Comparison of ENCODE assay signal across 28 cellular contexts in the genomic region with DNA sequence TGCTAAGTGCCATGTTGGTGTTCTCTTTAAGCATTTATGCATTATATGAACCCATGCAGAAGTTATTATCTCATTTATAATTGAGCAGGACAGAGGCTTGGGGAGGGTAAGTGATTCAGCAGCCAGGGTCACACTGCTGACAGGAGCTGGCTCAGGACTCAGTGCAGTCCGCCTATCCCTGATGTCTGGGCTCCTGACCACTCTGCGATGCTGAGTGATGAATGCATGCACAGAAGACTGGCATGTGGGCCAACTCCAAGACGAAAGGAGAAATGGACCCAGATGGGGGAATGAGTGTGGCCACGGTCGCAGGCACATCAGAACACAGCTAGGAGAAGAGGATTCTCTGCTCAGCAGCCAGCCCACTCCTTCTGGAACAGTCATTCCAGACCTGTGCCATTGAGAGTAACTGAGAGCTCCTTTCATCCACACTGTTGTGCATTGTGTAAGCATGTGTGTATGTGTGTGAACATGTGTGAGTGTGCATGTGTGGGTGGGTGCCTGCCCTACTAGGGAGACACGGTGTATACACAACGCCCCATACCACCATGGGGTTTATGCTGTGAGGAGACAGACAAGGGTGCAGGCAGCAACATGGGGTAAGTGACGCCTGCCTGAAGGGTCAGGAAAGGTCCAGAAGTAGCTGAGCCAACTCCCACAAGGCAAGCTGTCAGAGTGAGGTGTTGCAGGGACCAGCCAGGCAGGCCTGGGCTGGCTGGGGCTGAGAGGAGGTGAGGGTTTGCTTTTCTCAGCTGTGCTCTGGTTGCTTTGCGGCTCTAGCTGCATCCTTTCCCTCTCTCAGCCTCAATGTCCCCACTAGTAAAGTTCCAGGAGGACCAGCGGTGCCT.
A peak's percentile ranks its signal among the peaks of the same experiment; 100 is the strongest.
DNase-seq lines count a peak whose midpoint lies in the region; ATAC-seq and TF ChIP-seq lines count a peak whose summit lies in the region.
"Had no signal": no experiment of that assay in that cellular context is flagged by ENCODE, and none has a peak within 500 bp of the region (broad histone marks: within the 10 kb centered on the region; RNA-seq: fewer than 3 reads in every experiment).

No MANE protein-coding gene starts in this region.

- peak; percentile 61 to 68 for ATAC-seq in right cardiac atrium
- no peak for ATAC-seq in omental fat pad (ENCODE audit: low FRiP score)
- ATAC-seq: activated T-cell treated with anti-CD3 and anti-CD28 coated beads, Interleukin-2, amount 50 U/mL, for 4 hours; stimulated activated memory B cell treated with anti-CD40 and anti-IgM and Interleukin-4, amounts not matched to agents 10 μg/mL and 1 μg/mL and 100 μg/mL, for 72 hours had no signal

- H4K20me1 ChIP-seq in GM23248 (ENCODE audit: insufficient read depth) (no peaks in the 10 kb centered on the region), smooth muscle cell (ENCODE audit: low read depth) (no peaks in the 10 kb centered on the region)

- H3K4me1 ChIP-seq in GM23248 (ENCODE audit: insufficient read depth) = no peaks in the 10 kb centered on the region
- peaks cover 3% of the 10 kb centered on the region for H3K4me1 ChIP-seq in right cardiac atrium (ENCODE audit: control insufficient read depth, insufficient read depth, low read length)
- H3K4me1 ChIP-seq in trophoblast cell (ENCODE audit: control insufficient read depth in 1 of 2, insufficient read depth in 2 of 2, low read length in 2 of 2) = peaks cover 53 to 54% of the 10 kb centered on the region in 2 experiments
- peaks cover 16% of the 10 kb centered on the region for H3K4me1 ChIP-seq in smooth muscle cell (ENCODE audit: low read depth)
- H3K4me1 ChIP-seq: uterus had no signal

- H2BK5ac ChIP-seq in trophoblast cell (ENCODE audit: low read depth, low read length, poor library complexity) = peak overlapping the region; percentile 81

- H3K9ac ChIP-seq in GM23248 (no peak overlapping the region), trophoblast cell (ENCODE audit: low read length) (no peak overlapping the region), smooth muscle cell (ENCODE audit: low read depth) (no peak overlapping the region)
- H3K9ac ChIP-seq: neural progenitor cell had no signal

- H3K9me3 Mint-ChIP-seq in brain = no peaks in the 10 kb centered on the region
- H3K9me3 Mint-ChIP-seq: activated naive CD8-positive, alpha-beta T cell treated with anti-CD3 and anti-CD28 coated beads, Interleukin-2, amount 10 ng/mL, durations not matched to agents 7 days and 5 days; activated T-cell treated with anti-CD3 and anti-CD28 coated beads, Interleukin-2, amount 50 U/mL, for 4 hours; CD4-positive, alpha-beta memory T cell; neural progenitor cell; stimulated activated memory B cell treated with anti-CD40 and anti-IgM and Interleukin-4, amounts not matched to agents 10 μg/mL and 1 μg/mL and 100 μg/mL, for 72 hours; T-helper 1 cell treated with Interleukin-12 subunit alpha and Interleukin-12 subunit beta and Interleukin-4 antibody, amounts not matched to agents 30 μg/mL and 1 μg/mL, for 36 hours had no signal

- H3F3A ChIP-seq in GM23248 (ENCODE audit: insufficient read depth) (no peaks in the 10 kb centered on the region), smooth muscle cell (ENCODE audit: low read depth) (no peaks in the 10 kb centered on the region)

- peaks cover 62% of the 10 kb centered on the region for H3K4me1 Mint-ChIP-seq in brain
- H3K4me1 Mint-ChIP-seq: activated naive CD8-positive, alpha-beta T cell treated with anti-CD3 and anti-CD28 coated beads, Interleukin-2, amount 10 ng/mL, durations not matched to agents 7 days and 5 days; B cell; CD4-positive, alpha-beta memory T cell; stimulated activated memory B cell treated with anti-CD40 and anti-IgM and Interleukin-4, amounts not matched to agents 10 μg/mL and 1 μg/mL and 100 μg/mL, for 72 hours had no signal

- H3K9me3 ChIP-seq in GM23248 (ENCODE audit: low read depth) = no peaks in the 10 kb centered on the region
- no peaks in the 10 kb centered on the region for H3K9me3 ChIP-seq in right cardiac atrium (ENCODE audit: control insufficient read depth, low read length)
- peaks cover 2% of the 10 kb centered on the region for H3K9me3 ChIP-seq in trophoblast cell (ENCODE audit: insufficient read depth, low read depth, low read length)
- H3K9me3 ChIP-seq in smooth muscle cell (replicated peaks; ENCODE audit: low read depth) = no peaks in the 10 kb centered on the region
- H3K9me3 ChIP-seq: esophagus muscularis mucosa, MG63, prostate gland, uterus had no signal

- TF ChIP-seq CTCF in brain (conservative IDR thresholded peaks at IDR 0.05) (no peak), omental fat pad (IDR thresholded peaks at IDR 0.05) (no peak), smooth muscle cell (IDR thresholded peaks at IDR 0.05; ENCODE audit: borderline replicate concordance, insufficient read depth, poor library complexity, severe bottlenecking) (no peak)

- peaks cover 49% of the 10 kb centered on the region for H3K79me1 ChIP-seq in trophoblast cell (ENCODE audit: low read length)

- H4K91ac ChIP-seq in trophoblast cell (ENCODE audit: low read depth, low read length) = peak overlapping the region; percentile 93

- H3K36me3 ChIP-seq in GM23248 (ENCODE audit: low read depth) = no peaks in the 10 kb centered on the region
- no peaks in the 10 kb centered on the region for H3K36me3 ChIP-seq in trophoblast cell (ENCODE audit: control insufficient read depth in 1 of 2, insufficient read depth in 2 of 2, low read length in 2 of 2)
- no peaks in the 10 kb centered on the region for H3K36me3 ChIP-seq in smooth muscle cell (ENCODE audit: low read depth)
- H3K36me3 ChIP-seq: esophagus muscularis mucosa, MG63, neural progenitor cell, prostate gland, uterus had no signal

- in situ Hi-C loops in GM23248 (cut with MboI) = no loop called here

- H3K27ac Mint-ChIP-seq in brain = peak overlapping the region in 3 of 5 experiments; percentile 6 to 52 (median 31)
- H3K27ac Mint-ChIP-seq: activated naive CD8-positive, alpha-beta T cell treated with anti-CD3 and anti-CD28 coated beads, Interleukin-2, amount 10 ng/mL, durations not matched to agents 7 days and 5 days; B cell; CD4-positive, alpha-beta memory T cell; neural progenitor cell; stimulated activated memory B cell treated with anti-CD40 and anti-IgM and Interleukin-4, amounts not matched to agents 10 μg/mL and 1 μg/mL and 100 μg/mL, for 72 hours; T-helper 1 cell treated with Interleukin-12 subunit alpha and Interleukin-12 subunit beta and Interleukin-4 antibody, amounts not matched to agents 30 μg/mL and 1 μg/mL, for 36 hours had no signal

- H3K4me3 ChIP-seq in GM23248 (no peak overlapping the region), right cardiac atrium (ENCODE audit: low read length) (no peak overlapping the region), trophoblast cell (ENCODE audit: low read depth, low read length) (no peak overlapping the region), smooth muscle cell (no peak overlapping the region)
- H3K4me3 ChIP-seq: esophagus muscularis mucosa, MG63, neural progenitor cell, prostate gland, uterus had no signal

- no peak overlapping the region for H4K12ac ChIP-seq in trophoblast cell (ENCODE audit: low read depth, low read length)

- H2AFZ ChIP-seq in GM23248 (no peak overlapping the region), trophoblast cell (ENCODE audit: insufficient read depth, low read length, poor library complexity) (no peak overlapping the region), smooth muscle cell (ENCODE audit: low read depth) (no peak overlapping the region)
- H2AFZ ChIP-seq: neural progenitor cell had no signal

- H2BK12ac ChIP-seq in trophoblast cell (ENCODE audit: low read length) = peak overlapping the region; percentile 61

- no peak overlapping the region for H3K4me2 ChIP-seq in GM23248 (ENCODE audit: unreplicated experiment)
- H3K4me2 ChIP-seq in trophoblast cell (ENCODE audit: low read length) = peak overlapping the region; percentile 8
- H3K4me2 ChIP-seq in smooth muscle cell = no peak overlapping the region
- H3K4me2 ChIP-seq: neural progenitor cell had no signal

- no peaks in the 10 kb centered on the region for H3K9me2 ChIP-seq in GM23248 (ENCODE audit: insufficient read depth)

- peak overlapping the region; percentile 90 for H3K14ac ChIP-seq in trophoblast cell (ENCODE audit: low read length)

- no peaks in the 10 kb centered on the region for H3K79me2 ChIP-seq in GM23248 (ENCODE audit: insufficient read depth)
- H3K79me2 ChIP-seq in trophoblast cell (ENCODE audit: control insufficient read depth, insufficient read depth, low read length, poor library complexity) = peaks cover 9% of the 10 kb centered on the region
- no peaks in the 10 kb centered on the region for H3K79me2 ChIP-seq in smooth muscle cell (ENCODE audit: low read depth)

- DNase-seq in GM23248 (peak; percentile 9), right cardiac atrium (no peak), trophoblast cell (no peak), omental fat pad (ENCODE audit: low spot score) (no peak), smooth muscle cell (lab: John Stamatoyannopoulos, UW; ENCODE audit: unreplicated experiment) (no peak)
- no peak for DNase-seq in activated CD4-positive, alpha-beta T cell treated with anti-CD3 and anti-CD28 coated beads for 4 hours
- DNase-seq: ACHN; activated CD4-positive, CD25-positive, alpha-beta regulatory T cell; activated gamma-delta T cell; activated naive CD8-positive, alpha-beta T cell treated with anti-CD3 and anti-CD28 coated beads, Interleukin-2, amount 10 ng/mL, durations not matched to agents 7 days and 5 days; activated T-cell treated with anti-CD3 and anti-CD28 coated beads, Interleukin-2, amount 50 U/mL, for 4 hours; CD4-positive, alpha-beta memory T cell; central memory CD4-positive, alpha-beta T cell; foreskin fibroblast; GOT3; KG1; kidney glomerular epithelial cell; MG63; NCI-H2029; NCI-H510A treated with DMSO at 0.1 percent for 48 hours had no signal

- H4K8ac ChIP-seq in trophoblast cell (ENCODE audit: low read depth, low read length) = peak overlapping the region; percentile 84

- H3K27me3 Mint-ChIP-seq in brain = peaks cover 4% of the 10 kb centered on the region
- H3K27me3 Mint-ChIP-seq: activated naive CD8-positive, alpha-beta T cell treated with anti-CD3 and anti-CD28 coated beads, Interleukin-2, amount 10 ng/mL, durations not matched to agents 7 days and 5 days had no signal

- WGBS in GM23248 (ENCODE audit: low coverage in 1 of 2, low lambda C conversion rate in 2 of 2, missing lambda C conversion rate in 2 of 2), 2 experiments = 71 to 73% methylated on average over 10 of the region's 10 CpGs
- WGBS in right cardiac atrium = 67% methylated on average over 10 of the region's 10 CpGs
- WGBS in trophoblast cell (ENCODE audit: extremely low coverage, insufficient coverage, insufficient read length) = no CpG with 5 or more reads among the region's 10 CpGs
- 74% methylated on average over 10 of the region's 10 CpGs for WGBS in smooth muscle cell (ENCODE audit: low lambda C conversion rate)

- H3K27ac ChIP-seq in GM23248 (no peak overlapping the region), right cardiac atrium (ENCODE audit: low read length) (no peak overlapping the region), trophoblast cell (ENCODE audit: low read depth, low read length) (peak overlapping the region; percentile 89), smooth muscle cell (ENCODE audit: low read depth) (no peak overlapping the region)
- H3K27ac ChIP-seq: esophagus muscularis mucosa, neural progenitor cell, prostate gland had no signal

- H3K27me3 ChIP-seq in GM23248 (replicated peaks; ENCODE audit: insufficient read depth) = peaks cover 15% of the 10 kb centered on the region; the same call in 1 of the 2 replicates
- H3K27me3 ChIP-seq in right cardiac atrium (ENCODE audit: control insufficient read depth, insufficient read depth) = no peaks in the 10 kb centered on the region
- H3K27me3 ChIP-seq in trophoblast cell (ENCODE audit: insufficient read depth, low read length) = no peaks in the 10 kb centered on the region
- H3K27me3 ChIP-seq in smooth muscle cell (ENCODE audit: low read depth) = no peaks in the 10 kb centered on the region
- H3K27me3 ChIP-seq: esophagus muscularis mucosa, MG63, neural progenitor cell, uterus had no signal

- intact Hi-C loops in right cardiac atrium (cut with DNase I) = no loop called here

- H3K4me3 Mint-ChIP-seq in brain = no peak overlapping the region
- H3K4me3 Mint-ChIP-seq: activated naive CD8-positive, alpha-beta T cell treated with anti-CD3 and anti-CD28 coated beads, Interleukin-2, amount 10 ng/mL, durations not matched to agents 7 days and 5 days; activated T-cell treated with anti-CD3 and anti-CD28 coated beads, Interleukin-2, amount 50 U/mL, for 4 hours; B cell; CD4-positive, alpha-beta memory T cell; neural progenitor cell; stimulated activated memory B cell treated with anti-CD40 and anti-IgM and Interleukin-4, amounts not matched to agents 10 μg/mL and 1 μg/mL and 100 μg/mL, for 72 hours; T-helper 1 cell treated with Interleukin-12 subunit alpha and Interleukin-12 subunit beta and Interleukin-4 antibody, amounts not matched to agents 30 μg/mL and 1 μg/mL, for 36 hours had no signal

- H3K4ac ChIP-seq in trophoblast cell (ENCODE audit: low read depth, low read length) = peak overlapping the region; percentile 26

- H2BK120ac ChIP-seq in trophoblast cell (ENCODE audit: insufficient read depth, low read length, poor library complexity) = peak overlapping the region; percentile 61

- peak overlapping the region; percentile 61 for H2AK5ac ChIP-seq in trophoblast cell (ENCODE audit: low read length)

- no peaks in the 10 kb centered on the region for H3K36me3 Mint-ChIP-seq in brain
- H3K36me3 Mint-ChIP-seq: activated naive CD8-positive, alpha-beta T cell treated with anti-CD3 and anti-CD28 coated beads, Interleukin-2, amount 10 ng/mL, durations not matched to agents 7 days and 5 days; CD4-positive, alpha-beta memory T cell; neural progenitor cell; stimulated activated memory B cell treated with anti-CD40 and anti-IgM and Interleukin-4, amounts not matched to agents 10 μg/mL and 1 μg/mL and 100 μg/mL, for 72 hours had no signal

- no peak overlapping the region for H3K23ac ChIP-seq in trophoblast cell (ENCODE audit: low read length)

- peak overlapping the region; percentile 80 for H3K18ac ChIP-seq in trophoblast cell (ENCODE audit: low read length)
